Comparison of ENCODE assay signal across 21 cellular contexts in the genomic region with DNA sequence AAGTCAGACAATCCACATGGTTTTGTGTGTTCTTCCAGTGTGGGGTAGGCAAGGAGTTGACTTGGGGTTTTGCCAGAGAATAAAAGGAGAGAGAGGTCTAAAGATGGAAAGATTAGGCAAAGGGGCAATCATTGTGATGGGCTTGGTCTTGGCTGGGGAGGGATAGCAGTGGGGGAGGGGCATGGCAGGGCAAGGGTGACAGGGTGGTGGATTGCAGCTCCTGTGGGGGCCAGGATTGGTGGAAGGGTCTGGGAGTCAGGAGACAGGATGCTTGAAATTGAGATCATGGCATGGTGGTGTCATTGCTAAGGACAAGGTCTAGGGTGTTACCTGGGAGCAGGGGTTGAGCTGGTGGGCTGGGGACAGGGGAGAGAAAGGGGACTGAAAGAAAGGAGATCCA.
"Had no signal": no experiment of that assay in that cellular context is flagged by ENCODE, and none has a peak within 500 bp of the region (broad histone marks: within the 10 kb centered on the region; RNA-seq: fewer than 3 reads in every experiment).

No MANE protein-coding gene starts in this region.

- H3K27me3 ChIP-seq: foreskin keratinocyte, hepatocyte, neutrophil, right atrium auricular region, sigmoid colon had no signal

- H2AFZ ChIP-seq: hepatocyte had no signal

- H3K9me3 ChIP-seq: neutrophil had no signal

- H3K27ac ChIP-seq: epithelial cell of prostate, foreskin keratinocyte, hepatocyte, neutrophil, right atrium auricular region, sigmoid colon, skin epidermis had no signal

- H3K4me3 ChIP-seq: hepatocyte, mucosa of descending colon, right atrium auricular region, sigmoid colon, skin epidermis had no signal

- H3K4me1 ChIP-seq: foreskin keratinocyte, sigmoid colon had no signal

- H3K4me2 ChIP-seq: hepatocyte had no signal

- H3K36me3 ChIP-seq: neutrophil, right atrium auricular region, sigmoid colon had no signal

- ATAC-seq: effector memory CD8-positive, alpha-beta T cell; foreskin keratinocyte; left colon; mucosa of descending colon; naive thymus-derived CD8-positive, alpha-beta T cell; stimulated activated effector memory CD8-positive, alpha-beta T cell treated with anti-CD3 and anti-CD28 coated beads, Interleukin-12 subunit alpha, Interleukin-12 subunit beta, amount 100 ng/mL, for 72 hours; stimulated activated naive CD8-positive, alpha-beta T cell treated with anti-CD3 and anti-CD28 coated beads, Interleukin-15, Interleukin-2, amounts not matched to agents 100 U/mL and 50 U/mL, for 24 hours had no signal

- DNase-seq: central memory CD4-positive, alpha-beta T cell; effector memory CD8-positive, alpha-beta T cell; foreskin keratinocyte; head of caudate nucleus; left colon; left ventricle myocardium superior; mammary epithelial cell; mucosa of descending colon; naive thymus-derived CD8-positive, alpha-beta T cell; posterior cingulate gyrus; sigmoid colon; stimulated activated CD4-positive, alpha-beta T cell treated with anti-CD3 and anti-CD28 coated beads, Interleukin-2, amount 100 ng/mL, for 48 hours; stimulated activated CD8-positive, alpha-beta memory T cell treated with anti-CD3 and anti-CD28 coated beads, Interleukin-4, amount 100 ng/mL, for 48 hours; stimulated activated naive CD8-positive, alpha-beta T cell treated with anti-CD3 and anti-CD28 coated beads, Interleukin-15, Interleukin-2, amounts not matched to agents 100 U/mL and 50 U/mL, for 24 hours; trophoblast cell had no signal
